ENCODE assay signal across 1 cellular context in genomic region chr22:43812149-43812842, GRCh38.
TF ChIP-seq lines count a peak whose summit lies in the region.

TSS of gene EFCAB6 (minus strand) at chr22:43812305. CDS start at chr22:43782318, 29,987 bp downstream.

TF ChIP-seq in WTC11, 78 proteins besides CTCF, POLR2A, EP300 and RAD21 (continued from another document):
- TF ChIP-seq NR1H2 (CRISPR knock-in tag; IDR thresholded peaks at IDR 0.05) (no peak), SP1 (CRISPR knock-in tag; conservative IDR thresholded peaks at IDR 0.05) (peak; percentile 59), ARID4B (CRISPR knock-in tag; IDR thresholded peaks at IDR 0.05; ENCODE audit: borderline replicate concordance) (peak; percentile 63; the same call in 1 of the 2 replicates), NFYB (CRISPR knock-in tag; conservative IDR thresholded peaks at IDR 0.05; ENCODE audit: low read depth) (peak; percentile 88), CBFB (CRISPR knock-in tag; IDR thresholded peaks at IDR 0.05; ENCODE audit: low read depth) (no peak), HMGXB4 (CRISPR knock-in tag; IDR thresholded peaks at IDR 0.05) (0 out of 2 replicates have a peak, but pooled peaks have one; percentile 27), E2F5 (CRISPR knock-in tag; IDR thresholded peaks at IDR 0.05) (peak; percentile 80), MYBL2 (CRISPR knock-in tag; IDR thresholded peaks at IDR 0.05) (0 out of 2 replicates have a peak, but pooled peaks have one; percentile 56), ZBTB43 (CRISPR knock-in tag; IDR thresholded peaks at IDR 0.05) (peak; percentile 88; the same call in 1 of the 2 replicates), ZSCAN18 (CRISPR knock-in tag; IDR thresholded peaks at IDR 0.05) (no peak), SMAD3 (CRISPR knock-in tag; IDR thresholded peaks at IDR 0.05; ENCODE audit: borderline replicate concordance) (peak; percentile 79; the same call in 1 of the 2 replicates), PRRX2 (CRISPR knock-in tag; IDR thresholded peaks at IDR 0.05) (no peak), MAX (CRISPR knock-in tag; IDR thresholded peaks at IDR 0.05) (peak; percentile 91), ZNF263 (CRISPR knock-in tag; IDR thresholded peaks at IDR 0.05; ENCODE audit: low read depth) (no peak), E2F4 (CRISPR knock-in tag; IDR thresholded peaks at IDR 0.05; ENCODE audit: borderline replicate concordance, low read depth) (no peak; the same call in 1 of the 2 replicates), SMAD4 (CRISPR knock-in tag; IDR thresholded peaks at IDR 0.05) (0 out of 2 replicates have a peak, but pooled peaks have one; percentile 37), NR2C2 (CRISPR knock-in tag; IDR thresholded peaks at IDR 0.05) (0 out of 2 replicates have a peak, but pooled peaks have one; percentile 6), NR3C1 (CRISPR knock-in tag; conservative IDR thresholded peaks at IDR 0.05; ENCODE audit: low read depth) (0 out of 2 replicates have a peak, but pooled peaks have one; percentile 15), IRF2 (CRISPR knock-in tag; IDR thresholded peaks at IDR 0.05; ENCODE audit: borderline replicate concordance, low read depth) (no peak), ZNF219 (CRISPR knock-in tag; IDR thresholded peaks at IDR 0.05; ENCODE audit: borderline replicate concordance) (0 out of 2 replicates have a peak, but pooled peaks have one; percentile 49), ERG (CRISPR knock-in tag; IDR thresholded peaks at IDR 0.05) (no peak), TEAD4 (CRISPR knock-in tag; IDR thresholded peaks at IDR 0.05) (no peak), TP53 (CRISPR knock-in tag; IDR thresholded peaks at IDR 0.05) (peak; percentile 48; the same call in 1 of the 2 replicates), ETV6 (CRISPR knock-in tag; IDR thresholded peaks at IDR 0.05) (peak; percentile 83), FOXP1 (CRISPR knock-in tag; IDR thresholded peaks at IDR 0.05; ENCODE audit: borderline replicate concordance) (peak; percentile 94)
